In genomic region chr1:30171956-30172694, GRCh38 we compare ENCODE assay signal across 22 cellular contexts.
"Had no signal": no experiment of that assay in that cellular context is flagged by ENCODE, and none has a peak within 500 bp of the region (broad histone marks: within the 10 kb centered on the region; RNA-seq: fewer than 3 reads in every experiment).

No MANE protein-coding gene starts in this region.

- DNase-seq: activated CD4-positive, alpha-beta T cell treated with anti-CD3 and anti-CD28 coated beads, Interleukin-2, amount 50 U/mL, for 1 hour; activated CD8-positive, alpha-beta T cell treated with anti-CD3 and anti-CD28 coated beads, Interleukin-2, amount 10 ng/mL, durations not matched to agents 7 days and 5 days; activated gamma-delta T cell; activated naive CD4-positive, alpha-beta T cell treated with anti-CD3 and anti-CD28 coated beads, Interleukin-2, amount 50 U/mL, for 16 hours; activated naive CD8-positive, alpha-beta T cell treated with anti-CD3 and anti-CD28 coated beads, Interleukin-2, amount 50 U/mL, for 24 hours; anterior cingulate cortex; body of pancreas; caudate nucleus; effector CD8-positive, alpha-beta T cell; hippocampal formation; kidney glomerular epithelial cell; left ventricle myocardium superior; mammary epithelial cell; pancreas; psoas muscle; stimulated activated CD4-positive, alpha-beta T cell treated with anti-CD3 and anti-CD28 coated beads, Interleukin-4, amount 100 ng/mL, for 24 hours; stimulated activated naive CD8-positive, alpha-beta T cell treated with anti-CD3 and anti-CD28 coated beads, Interleukin-15, Interleukin-2, amounts not matched to agents 100 U/mL and 50 U/mL, for 24 hours; T-helper 17 cell; tibial artery had no signal

- H3K27me3 ChIP-seq: body of pancreas, right atrium auricular region, tibial artery had no signal

- H3K9me3 ChIP-seq: body of pancreas, pancreas, psoas muscle, right atrium auricular region, tibial artery had no signal

- H3K4me1 ChIP-seq: body of pancreas, pancreas, psoas muscle, right atrium auricular region, tibial artery had no signal

- H3K27ac ChIP-seq: body of pancreas, pancreas, psoas muscle, right atrium auricular region, tibial artery had no signal

- H3K4me3 ChIP-seq: body of pancreas, pancreas, psoas muscle, right atrium auricular region, tibial artery had no signal

- ATAC-seq: activated CD4-positive, CD25-positive, alpha-beta regulatory T cell treated with anti-CD3 and anti-CD28 coated beads, Interleukin-2, amount 50 U/mL, for 24 hours; activated CD8-positive, alpha-beta T cell treated with anti-CD3 and anti-CD28 coated beads, Interleukin-2, amount 10 ng/mL, durations not matched to agents 7 days and 5 days; activated naive CD8-positive, alpha-beta T cell treated with anti-CD3 and anti-CD28 coated beads, Interleukin-2, amount 50 U/mL, for 24 hours; body of pancreas; left ventricle myocardium superior; natural killer cell treated with Interleukin-12 subunit alpha and Interleukin-12 subunit beta and Interleukin-15 and Interleukin-18, amount 100 ng/mL, for 72 hours; pancreas; psoas muscle; stimulated activated naive CD8-positive, alpha-beta T cell treated with anti-CD3 and anti-CD28 coated beads, Interleukin-15, Interleukin-2, amounts not matched to agents 100 U/mL and 50 U/mL, for 24 hours; T-helper 17 cell had no signal

- H3K36me3 ChIP-seq: pancreas, right atrium auricular region, tibial artery had no signal
